In the genomic region with DNA sequence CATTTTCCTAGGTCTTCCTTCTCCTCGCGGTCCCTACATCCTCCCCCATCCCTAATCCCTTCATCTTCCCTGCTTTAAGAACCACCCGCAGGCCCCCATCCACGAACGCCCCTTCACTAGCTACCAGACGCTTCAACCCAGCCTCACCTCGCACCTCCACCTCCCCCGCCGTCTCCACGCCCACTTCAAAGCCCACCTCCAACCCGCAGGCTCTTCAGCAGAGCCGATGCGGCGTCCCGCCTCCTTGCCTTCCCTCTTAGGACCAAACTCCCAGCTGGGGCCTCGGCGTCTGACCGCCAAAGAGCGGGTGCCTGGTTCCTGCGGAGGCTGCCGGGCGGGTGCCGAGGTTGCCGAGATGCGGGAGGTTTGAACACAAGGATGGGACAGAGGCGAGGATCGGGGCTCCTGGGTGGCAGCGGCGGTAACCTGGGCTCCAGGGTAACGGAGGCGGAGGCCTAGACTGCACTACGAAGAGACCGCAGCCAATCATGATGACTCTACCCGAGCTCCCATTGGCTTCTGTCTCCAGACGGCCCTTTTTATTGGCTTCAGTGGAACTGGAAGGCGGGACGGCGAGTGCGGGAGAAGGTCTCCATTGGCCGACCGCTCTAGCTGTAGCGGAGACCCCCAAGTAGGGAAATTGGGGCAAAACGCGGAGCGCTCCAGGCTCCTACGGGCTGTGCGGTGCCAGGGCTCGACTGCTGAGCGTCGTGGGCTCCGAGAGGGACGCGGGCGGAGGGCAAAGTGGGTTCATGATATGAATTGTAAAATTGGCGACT, we compare ENCODE assay signal across 8 cellular contexts. TPM values are rescaled to one million over a fixed set of nuclear protein-coding genes. Genes with fewer than 3 reads are reported as not detected.
DNase-seq lines count a peak whose midpoint lies in the region; ATAC-seq and TF ChIP-seq lines count a peak whose summit lies in the region.

A gene (minus strand): TSS at position 462 of the 779 bp plus-strand sequence. CDS start 18,536 bp downstream, outside the sequence.

- no peak for TF ChIP-seq CTCF in epithelial cell of proximal tubule (conservative IDR thresholded peaks at IDR 0.05; ENCODE audit: low read depth, low read length)

- DNase-seq in Caki2 (ENCODE audit: low read depth) (peak; percentile 95), HS-27A (ENCODE audit: low read depth) (peak; percentile 86), NOMO-1 treated with DMSO at 0.1 percent for 48 hours (lab: John Stamatoyannopoulos, UW; ENCODE audit: unreplicated experiment) (peak; percentile 96), activated T-cell treated with anti-CD3 and anti-CD28 coated beads for 1 hour (ENCODE audit: low read depth) (peak; percentile 66), epithelial cell of proximal tubule (ENCODE audit: low read depth) (peak; percentile 86), middle frontal gyrus (ENCODE audit: extremely low spot score, low spot score) (peak; percentile 93)
- DNase-seq in stimulated activated CD8-positive, alpha-beta memory T cell treated with anti-CD3 and anti-CD28 coated beads, Interleukin-15, amount 100 ng/mL, for 48 hours (ENCODE audit: low read depth in 2 of 2) = peak; percentile 70 to 74

- H3K4me3 ChIP-seq in epithelial cell of proximal tubule (ENCODE audit: low read depth, low read length) = peak within 1 kb of the TSS; percentile 76

- ATAC-seq in GM21360 (IDR thresholded peaks at IDR 0.05; ENCODE audit: unreplicated experiment) = peak; percentile 99

- in situ Hi-C loops in Caki2 (cut with HindIII; ENCODE audit: low pct_unique_long_range_greater_than_20kb, low sequenced_read_pairs) = no loop called here

RNA-seq across cellular contexts. Expression of the gene that starts here (rescaled TPM):
- total RNA-seq in Caki2 (2014; rRNA removed; shearing (Covaris generic); ENCODE audit: low replicate concordance) = 2.3 and 4.4 TPM in 2 replicates
- 1.5 and 1.7 TPM in 2 replicates for total RNA-seq in epithelial cell of proximal tubule

Comparison
In these comparisons a context has a peak if more than half of its experiments do, and no peak if none do; other contexts are left out.
1. Peak in every context shown above with its lines: DNase-seq, ATAC-seq and H3K4me3 ChIP-seq.